ENCODE assay signal across 22 cellular contexts in the genomic region with DNA sequence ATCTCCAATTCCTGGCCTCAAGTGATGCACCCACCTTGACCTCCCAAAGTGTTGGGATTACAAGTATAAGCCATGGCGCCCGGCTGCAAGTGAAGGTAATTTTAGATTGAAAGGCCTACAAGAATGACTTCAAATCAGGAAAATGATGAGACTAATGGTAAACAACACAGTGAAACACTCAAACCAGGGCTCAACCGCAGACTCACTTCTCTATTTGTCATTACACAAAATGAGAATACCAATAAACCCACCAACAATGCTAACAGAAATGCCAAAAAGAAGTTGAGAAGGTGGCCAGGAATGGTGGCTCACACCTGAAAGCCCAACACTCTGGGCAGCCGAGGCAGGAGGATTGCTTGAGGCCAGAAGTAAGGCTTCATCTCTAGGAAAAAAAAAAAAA.
"Had no signal": no experiment of that assay in that cellular context is flagged by ENCODE, and none has a peak within 500 bp of the region (broad histone marks: within the 10 kb centered on the region; RNA-seq: fewer than 3 reads in every experiment).

No MANE protein-coding gene starts in this region.

- H3K27me3 ChIP-seq: MG63, SJSA1 had no signal

- H3K9me3 ChIP-seq: MG63, SJSA1 had no signal

- ATAC-seq: T-cell had no signal

- H3K36me3 ChIP-seq: SJSA1 had no signal

- H3K4me3 ChIP-seq: MG63, SJSA1, SK-N-MC had no signal

- DNase-seq: Karpas-422, KBM-7, MG63, NCI-H1092, NCI-H1105 treated with DMSO at 0.1 percent for 48 hours, NCI-H1417 treated with DMSO at 0.1 percent for 48 hours, NCI-H146, NCI-H1694 treated with DMSO at 0.1 percent for 48 hours, NCI-H1930, NCI-H2081, NCI-H2107, NCI-H2227 treated with DMSO at 0.1 percent for 48 hours, NCI-H524, NCI-H526 treated with DMSO at 0.1 percent for 48 hours, NCI-H748 treated with DMSO at 0.1 percent for 48 hours, Right ventricle myocardium superior, RPMI8226, SIG-M5, T-cell had no signal

- H3K27ac Mint-ChIP-seq: T-cell had no signal

- H3K4me3 Mint-ChIP-seq: T-cell had no signal

- H3K27ac ChIP-seq: HL-60, SJSA1, SK-N-MC had no signal

- H3K4me1 Mint-ChIP-seq: T-cell had no signal

- H3K4me1 ChIP-seq: SJSA1 had no signal

- H3K9me3 Mint-ChIP-seq: T-cell had no signal

- H3K27me3 Mint-ChIP-seq: T-cell had no signal
